ENCODE assay signal across 24 cellular contexts in the genomic region with DNA sequence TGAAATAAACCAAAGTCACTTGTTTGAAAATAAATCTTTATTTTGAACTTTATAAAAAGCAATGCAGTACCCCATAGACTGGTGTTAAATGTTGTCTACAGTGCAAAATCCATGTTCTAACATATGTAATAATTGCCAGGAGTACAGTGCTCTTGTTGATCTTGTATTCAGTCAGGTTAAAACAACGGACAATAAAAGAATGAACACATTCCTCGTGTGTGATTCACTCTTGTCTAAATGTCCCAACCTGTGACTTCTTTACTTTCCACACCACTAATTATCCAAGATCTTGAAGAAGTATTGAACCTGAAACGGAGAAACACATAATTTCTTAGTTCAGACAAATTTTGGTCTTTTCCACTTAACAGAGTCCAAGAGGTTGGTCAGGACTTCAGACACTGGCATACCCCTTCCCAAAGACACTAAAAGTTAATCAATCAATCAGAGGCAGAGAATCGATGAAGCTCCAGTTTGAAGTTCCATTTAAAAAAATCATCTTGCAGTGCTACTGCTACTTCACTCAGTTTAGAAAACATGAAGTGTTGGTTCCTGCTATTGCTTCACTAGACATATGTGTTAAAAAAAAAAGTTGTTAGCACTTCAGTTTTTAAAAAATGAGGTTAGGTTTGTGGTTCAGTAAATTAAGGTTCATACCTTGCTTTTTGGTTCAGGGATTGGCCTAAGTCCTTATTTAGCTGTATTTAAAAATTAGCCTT. TPM values are rescaled to one million over a fixed set of nuclear protein-coding genes. Genes with fewer than 3 reads are reported as not detected.
A peak's percentile ranks its signal among the peaks of the same experiment; 100 is the strongest.
DNase-seq lines count a peak whose midpoint lies in the region; ATAC-seq, FAIRE-seq and TF ChIP-seq lines count a peak whose summit lies in the region.
"Had no signal": no experiment of that assay in that cellular context is flagged by ENCODE, and none has a peak within 500 bp of the region (broad histone marks: within the 10 kb centered on the region; RNA-seq: fewer than 3 reads in every experiment).

No MANE protein-coding gene starts in this region.

- POLR2A ChIA-PET in HepG2 (lab: Yijun Ruan, JAX) = interaction anchor here (0.6 kb wide), 1 partner anchor 353 kb away, joined by 3 read pairs; a partner anchor contains a TSS

- no peaks in the 10 kb centered on the region for H3K9me3 Mint-ChIP-seq in stimulated activated naive CD8-positive, alpha-beta T cell treated with anti-CD3 and anti-CD28 coated beads, Interleukin-15, amount 100 ng/mL, for 72 hours
- H3K9me3 Mint-ChIP-seq: activated naive CD4-positive, alpha-beta T cell treated with anti-CD3 and anti-CD28 coated beads, Interleukin-2, amount 50 U/mL, for 24 hours; HFFc6; naive thymus-derived CD8-positive, alpha-beta T cell; stimulated activated naive CD8-positive, alpha-beta T cell treated with anti-CD3 and anti-CD28 coated beads, Interleukin-15, Interleukin-2, amounts not matched to agents 100 ng/mL and 50 ng/mL, for 24 hours had no signal

- H4K20me1 ChIP-seq in HepG2 (ENCODE audit: insufficient read depth, low read length) = no peaks in the 10 kb centered on the region
- H4K20me1 ChIP-seq in smooth muscle cell (ENCODE audit: low read depth) = peaks cover 58% of the 10 kb centered on the region

- H3K36me3 ChIP-seq in HepG2 (replicated peaks in 1 of 2; ENCODE audit: control insufficient read depth in 1 of 2, insufficient read depth in 2 of 2, low read length in 2 of 2) = peaks cover 18 to 47% of the 10 kb centered on the region in 2 experiments
- H3K36me3 ChIP-seq in smooth muscle cell (ENCODE audit: low read depth) = peaks cover 27% of the 10 kb centered on the region
- H3K36me3 ChIP-seq: prostate gland had no signal

- H3K9me3 ChIP-seq in HepG2 (ENCODE audit: low read length) = no peaks in the 10 kb centered on the region
- no peaks in the 10 kb centered on the region for H3K9me3 ChIP-seq in smooth muscle cell (replicated peaks; ENCODE audit: low read depth)
- H3K9me3 ChIP-seq: ascending aorta, prostate gland had no signal

- H3K4me2 ChIP-seq in HepG2 (ENCODE audit: low read depth, low read length) = no peak overlapping the region
- H3K4me2 ChIP-seq in smooth muscle cell = no peak overlapping the region

- no peaks in the 10 kb centered on the region for H3K27me3 Mint-ChIP-seq in stimulated activated naive CD8-positive, alpha-beta T cell treated with anti-CD3 and anti-CD28 coated beads, Interleukin-15, amount 100 ng/mL, for 72 hours
- H3K27me3 Mint-ChIP-seq: activated naive CD4-positive, alpha-beta T cell treated with anti-CD3 and anti-CD28 coated beads, Interleukin-2, amount 50 U/mL, for 24 hours; naive thymus-derived CD8-positive, alpha-beta T cell; stimulated activated naive CD8-positive, alpha-beta T cell treated with anti-CD3 and anti-CD28 coated beads, Interleukin-15, Interleukin-2, amounts not matched to agents 100 ng/mL and 50 ng/mL, for 24 hours had no signal

- TF ChIP-seq POLR2A in HepG2 (IDR thresholded peaks at IDR 0.05; ENCODE audit: insufficient read depth in 1 of 2, low read depth in 2 of 2, low read length in 2 of 2) = no peak

- 92% methylated on average over 4 of the region's 4 CpGs for WGBS in HepG2 (ENCODE audit: low lambda C conversion rate)
- 76% methylated on average over 4 of the region's 4 CpGs for WGBS in smooth muscle cell (ENCODE audit: low lambda C conversion rate)

- H3K79me2 ChIP-seq in HepG2 (ENCODE audit: insufficient read depth, low read length) (no peaks in the 10 kb centered on the region), smooth muscle cell (ENCODE audit: low read depth) (peaks cover 18% of the 10 kb centered on the region)

- TF ChIP-seq CTCF in HepG2 (CRISPR knock-in tag; IDR thresholded peaks at IDR 0.05) (no peak), smooth muscle cell (IDR thresholded peaks at IDR 0.05; ENCODE audit: borderline replicate concordance, insufficient read depth, poor library complexity, severe bottlenecking) (no peak)

- TF ChIP-seq RAD21 in HepG2 (CRISPR knock-in tag; IDR thresholded peaks at IDR 0.05) = no peak

- intact Hi-C loops in HepG2 (cut with micrococcal nuclease; ENCODE audit: unreplicated experiment) = no loop called here

- no TSS peak for BruUV-seq in HepG2 (replicated peaks; lab: Mats Ljungman, UMichigan)

- no peak overlapping the region for H3K4me3 ChIP-seq in HepG2 (replicated peaks in 1 of 3; ENCODE audit: insufficient read depth in 1 of 3, low read depth in 2 of 3, low read length in 3 of 3)
- H3K4me3 ChIP-seq in smooth muscle cell = no peak overlapping the region
- H3K4me3 ChIP-seq: ascending aorta, prostate gland had no signal

- H2AFZ ChIP-seq in HepG2 (ENCODE audit: low read length) (no peak overlapping the region), smooth muscle cell (ENCODE audit: low read depth) (no peak overlapping the region)

- H3K4me1 Mint-ChIP-seq in stimulated activated naive CD8-positive, alpha-beta T cell treated with anti-CD3 and anti-CD28 coated beads, Interleukin-15, amount 100 ng/mL, for 72 hours = peaks cover 10% of the 10 kb centered on the region

- FAIRE-seq in HepG2 (lab: Jason Lieb, UNC) = no peak
- FAIRE-seq: colon, endometrium, islet of Langerhans, small intestine, TTC549 had no signal

- no peak overlapping the region for H3K27ac Mint-ChIP-seq in stimulated activated naive CD8-positive, alpha-beta T cell treated with anti-CD3 and anti-CD28 coated beads, Interleukin-15, amount 100 ng/mL, for 72 hours
- H3K27ac Mint-ChIP-seq: activated naive CD4-positive, alpha-beta T cell treated with anti-CD3 and anti-CD28 coated beads, Interleukin-2, amount 50 U/mL, for 24 hours; HFFc6; stimulated activated naive CD8-positive, alpha-beta T cell treated with anti-CD3 and anti-CD28 coated beads, Interleukin-15, Interleukin-2, amounts not matched to agents 100 ng/mL and 50 ng/mL, for 24 hours had no signal

- CTCF ChIA-PET in HepG2 (lab: Yijun Ruan, JAX; ENCODE audit: low intra/inter-chr PET ratio, low total read pairs) = no interaction called here

- no peak overlapping the region for H3K4me3 Mint-ChIP-seq in stimulated activated naive CD8-positive, alpha-beta T cell treated with anti-CD3 and anti-CD28 coated beads, Interleukin-15, amount 100 ng/mL, for 72 hours
- H3K4me3 Mint-ChIP-seq: activated naive CD4-positive, alpha-beta T cell treated with anti-CD3 and anti-CD28 coated beads, Interleukin-2, amount 50 U/mL, for 24 hours; HFFc6; naive thymus-derived CD8-positive, alpha-beta T cell; stimulated activated naive CD8-positive, alpha-beta T cell treated with anti-CD3 and anti-CD28 coated beads, Interleukin-15, Interleukin-2, amounts not matched to agents 100 ng/mL and 50 ng/mL, for 24 hours had no signal

- H3K27ac ChIP-seq in HepG2 (ENCODE audit: extremely low read length, insufficient read depth, low read length) (peak overlapping the region; percentile 7), smooth muscle cell (ENCODE audit: low read depth) (peak overlapping the region; percentile 63)
- H3K27ac ChIP-seq: ascending aorta, prostate gland had no signal

- H3K4me1 ChIP-seq in HepG2 (ENCODE audit: insufficient read depth, low read length) = no peaks in the 10 kb centered on the region
- no peaks in the 10 kb centered on the region for H3K4me1 ChIP-seq in smooth muscle cell (ENCODE audit: low read depth)
- H3K4me1 ChIP-seq: prostate gland had no signal

- ATAC-seq in HepG2 = no peak
- no peak for ATAC-seq in stimulated activated naive CD8-positive, alpha-beta T cell treated with anti-CD3 and anti-CD28 coated beads, Interleukin-15, amount 100 ng/mL, for 72 hours
- no peak for ATAC-seq in GM18873 (IDR thresholded peaks at IDR 0.05; ENCODE audit: low FRiP score, unreplicated experiment)
- ATAC-seq: naive thymus-derived CD8-positive, alpha-beta T cell had no signal

- H3K9ac ChIP-seq in HepG2 (ENCODE audit: insufficient read depth, low read depth, low read length) (no peak overlapping the region), smooth muscle cell (ENCODE audit: low read depth) (no peak overlapping the region)

- H3F3A ChIP-seq in smooth muscle cell (ENCODE audit: low read depth) = peaks cover 50% of the 10 kb centered on the region

- in situ Hi-C loops in HepG2 (cut with HindIII; ENCODE audit: extremely low pct_ligation_motif_present, low pct_unique_long_range_greater_than_20kb) = no loop called here

- no peaks in the 10 kb centered on the region for H3K27me3 ChIP-seq in HepG2 (ENCODE audit: control insufficient read depth in 1 of 2, insufficient read depth in 2 of 2, low read length in 2 of 2)
- H3K27me3 ChIP-seq in smooth muscle cell (ENCODE audit: low read depth) = no peaks in the 10 kb centered on the region
- H3K27me3 ChIP-seq: ascending aorta had no signal

- peak; percentile 54 for DNase-seq in M059J (ENCODE audit: low read depth)
- peak; percentile 18 for DNase-seq in dermis blood vessel endothelial cell
- no peak for DNase-seq in HepG2 (ENCODE audit: low spot score)
- DNase-seq in smooth muscle cell (lab: John Stamatoyannopoulos, UW; ENCODE audit: unreplicated experiment) = no peak
- no peak for DNase-seq in stimulated activated naive CD8-positive, alpha-beta T cell treated with anti-CD3 and anti-CD28 coated beads, Interleukin-15, amount 100 ng/mL, for 72 hours
- DNase-seq in NCI-H2227 (lab: John Stamatoyannopoulos, UW; ENCODE audit: unreplicated experiment) = no peak
- DNase-seq: AML-193; DND-41; HFFc6; naive thymus-derived CD8-positive, alpha-beta T cell; NCI-H1417; NCI-H69; SHP77; small intestine; stimulated activated CD4-positive, alpha-beta T cell treated with anti-CD3 and anti-CD28 coated beads, Interleukin-4, amount 100 ng/mL, for 1 hour had no signal

- TF ChIP-seq EP300 in HepG2 (IDR thresholded peaks at IDR 0.05; ENCODE audit: low read depth in 2 of 2, low read length in 2 of 2) = no peak
- TF ChIP-seq EP300 in HepG2 (CRISPR knock-in tag; IDR thresholded peaks at IDR 0.05; ENCODE audit: borderline replicate concordance) = no peak

RNA-seq across cellular contexts. Expression of a gene that starts 26.2 kb away (rescaled TPM):
- 68.2 and 71.0 TPM in 2 replicates for total RNA-seq in M059J (2014; rRNA removed; shearing (Covaris generic))
- total RNA-seq in dermis blood vessel endothelial cell = 6.3 and 8.5 TPM in 2 replicates
- total RNA-seq in HepG2 (2016; rRNA removed; fragmentation: Illumina TruSeq; extraction: Trizol) = 89.8 and 135 TPM in 2 replicates
- 15.3 and 17.7 TPM in 2 replicates for total RNA-seq in HepG2 (2016; cell fraction: cytosol; rRNA removed; fragmentation: Illumina TruSeq; extraction: Trizol; ENCODE audit: low read depth)
- 83.4 and 139 TPM in 2 replicates for total RNA-seq in HepG2 (2016; cell fraction: insoluble cytoplasmic fraction; rRNA removed; fragmentation: Illumina TruSeq; extraction: Trizol)
- 47.8 and 51.7 TPM in 2 replicates for total RNA-seq in HepG2 (2016; cell fraction: membrane; rRNA removed; fragmentation: Illumina TruSeq; extraction: Trizol)
- total RNA-seq in HepG2 (2016; cell fraction: nucleus; rRNA removed; fragmentation: Illumina TruSeq; extraction: Trizol) = 170 and 186 TPM in 2 replicates
- 134 TPM in 2 replicates for polyA plus RNA-seq in HepG2 (2011; rRNA removed)
- 63.8 and 107 TPM in 2 replicates for polyA plus RNA-seq in HepG2 (2011; cell fraction: cytosol; rRNA removed)
- 45.7 and 54.4 TPM in 2 replicates for polyA plus RNA-seq in HepG2 (2011; cell fraction: nucleus; rRNA removed)
- polyA plus RNA-seq in HepG2 (2012) = 194 and 216 TPM in 2 replicates
- 12.7 and 13.7 TPM in 2 replicates for polyA plus RNA-seq in HepG2 (2016; cell fraction: cytosol; fragmentation: Illumina TruSeq; extraction: Trizol; ENCODE audit: low read depth)
- polyA plus RNA-seq in HepG2 (2016; cell fraction: insoluble cytoplasmic fraction; fragmentation: Illumina TruSeq; extraction: Trizol; ENCODE audit: low read depth) = 116 and 118 TPM in 2 replicates
- polyA plus RNA-seq in HepG2 (2016; cell fraction: membrane; fragmentation: Illumina TruSeq; extraction: Trizol; ENCODE audit: low read depth) = 31.8 and 33.5 TPM in 2 replicates
- polyA plus RNA-seq in HepG2 (2016; cell fraction: nucleus; fragmentation: Illumina TruSeq; extraction: Trizol; ENCODE audit: insufficient read depth, low read depth) = 298 and 311 TPM in 2 replicates
- polyA minus RNA-seq in HepG2 (2011; rRNA and poly(A)+ RNA removed; ENCODE audit: low replicate concordance) = 26.2 and 55.9 TPM in 2 replicates
- polyA minus RNA-seq in HepG2 (2011; cell fraction: cytosol; rRNA and poly(A)+ RNA removed) = 118 and 143 TPM in 2 replicates
- polyA minus RNA-seq in HepG2 (2011; cell fraction: nucleus; rRNA and poly(A)+ RNA removed) = 93.7 and 117 TPM in 2 replicates
- 347 and 400 TPM in 2 replicates for total RNA-seq in smooth muscle cell
- 140 and 144 TPM in 2 replicates for polyA plus RNA-seq in smooth muscle cell

Comparison
In these comparisons a context has a peak if more than half of its experiments do, and no peak if none do; other contexts are left out.
1. DNase-seq: peak in M059J (single experiment) and dermis blood vessel endothelial cell (single experiment); none in HepG2 (single experiment), smooth muscle cell (single experiment), stimulated activated naive CD8-positive, alpha-beta T cell treated with anti-CD3 and anti-CD28 coated beads, Interleukin-15, amount 100 ng/mL, for 72 hours (0 of 2) and NCI-H2227 (single experiment).